13 cellular contexts compared by ENCODE assay signal in genomic region chr4:184792334-184792733, GRCh38. TPM values are rescaled to one million over a fixed set of nuclear protein-coding genes. Genes with fewer than 3 reads are reported as not detected.
DNase-seq lines count a peak whose midpoint lies in the region; ATAC-seq and TF ChIP-seq lines count a peak whose summit lies in the region.
"Had no signal": no experiment of that assay in that cellular context is flagged by ENCODE, and none has a peak within 500 bp of the region (broad histone marks: within the 10 kb centered on the region; RNA-seq: fewer than 3 reads in every experiment).

No MANE protein-coding gene starts in this region.

- H3K9me3 ChIP-seq in DND-41 (ENCODE audit: insufficient read depth, low read length, severe bottlenecking), result peaks cover 2% of the 10 kb centered on the region
- H3K9me3 ChIP-seq: ovary had no signal

- H3K4me2 ChIP-seq in DND-41 (ENCODE audit: insufficient read depth, low read length), result peak overlapping the region; percentile 14; the same call in 1 of the 2 replicates

- H3K4me1 ChIP-seq in DND-41 (ENCODE audit: insufficient read depth, low read length), result peaks cover 21% of the 10 kb centered on the region

- H3K27ac ChIP-seq in DND-41 (ENCODE audit: low read length), result no peak overlapping the region
- H3K27ac ChIP-seq in epithelial cell of prostate, result peak overlapping the region; percentile 34
- H3K27ac ChIP-seq: ovary had no signal

- peak; percentile 21 for DNase-seq in DND-41
- peak; percentile 13 for DNase-seq in M059J (ENCODE audit: low read depth)
- no peak for DNase-seq in epithelial cell of prostate (ENCODE audit: low read depth, low spot score)
- peak; percentile 82 for DNase-seq in retinal pigment epithelial cell (ENCODE audit: low read depth)
- no peak for DNase-seq in NK-92 (lab: John Stamatoyannopoulos, UW; ENCODE audit: unreplicated experiment)
- DNase-seq in cerebellum (ENCODE audit: low spot score), result no peak
- DNase-seq: Calu3, cortex of kidney, NCI-H1436, NCI-H69, ovary, SW 1271 had no signal

- H2AFZ ChIP-seq in DND-41 (ENCODE audit: low read depth, low read length), result no peak overlapping the region

- H3K36me3 ChIP-seq in DND-41 (ENCODE audit: insufficient read depth, low read length), result no peaks in the 10 kb centered on the region
- H3K36me3 ChIP-seq: ovary had no signal

- H3K79me2 ChIP-seq in DND-41 (ENCODE audit: insufficient read depth, low read length), result no peaks in the 10 kb centered on the region

- H4K20me1 ChIP-seq in DND-41 (ENCODE audit: insufficient read depth, low read length), result peaks cover 21% of the 10 kb centered on the region

- H3K9ac ChIP-seq in DND-41 (ENCODE audit: low read depth, low read length), result no peak overlapping the region

- ATAC-seq in DND-41 (ENCODE audit: insufficient read depth, low read depth) (peak; percentile 43; the same call in 2 of the 3 replicates), HG03432 (IDR thresholded peaks at IDR 0.05; ENCODE audit: unreplicated experiment) (no peak)

- no peak overlapping the region for H3K4me3 ChIP-seq in DND-41 (ENCODE audit: low read depth in 1 of 2, low read length in 2 of 2)
- H3K4me3 ChIP-seq in retinal pigment epithelial cell (ENCODE audit: low read length), result no peak overlapping the region
- H3K4me3 ChIP-seq: ovary had no signal

- TF ChIP-seq CTCF in DND-41 (IDR thresholded peaks at IDR 0.05; ENCODE audit: borderline replicate concordance, extremely low read depth, low read length, poor library complexity, severe bottlenecking), result no peak
- TF ChIP-seq CTCF in retinal pigment epithelial cell (conservative IDR thresholded peaks at IDR 0.05; ENCODE audit: low read depth, low read length), result no peak

- peaks cover 21% of the 10 kb centered on the region for H3K27me3 ChIP-seq in DND-41 (ENCODE audit: insufficient read depth, low read length, poor library complexity)
- H3K27me3 ChIP-seq: ovary had no signal

RNA-seq across cellular contexts. Expression of gene ACSL1, which starts 33.4 kb away (rescaled TPM):
- 7.5 and 11.1 TPM in 2 replicates for total RNA-seq in M059J (2014; rRNA removed; shearing (Covaris generic))
- 36.6 TPM for total RNA-seq in cerebellum

RNA-seq across cellular contexts. Expression of gene CENPU, which starts 58.4 kb away (rescaled TPM):
- total RNA-seq in M059J (2014; rRNA removed; shearing (Covaris generic)), result 64.1 and 83.3 TPM in 2 replicates
- total RNA-seq in cerebellum, result 16.2 TPM

Comparison
In these comparisons a context has a peak if more than half of its experiments do, and no peak if none do; other contexts are left out.
1. DNase-seq: peak in DND-41 (single experiment), M059J (single experiment) and retinal pigment epithelial cell (single experiment); none in epithelial cell of prostate (single experiment), NK-92 (single experiment) and cerebellum (single experiment).